1 cellular context compared by ENCODE assay signal in genomic region chr1:99657213-99658030, GRCh38.
TF ChIP-seq lines count a peak whose summit lies in the region.

No MANE protein-coding gene starts in this region.

TF ChIP-seq in HepG2, 621 proteins besides CTCF, POLR2A, EP300 and RAD21:
- TF ChIP-seq HNF4G (IDR thresholded peaks at IDR 0.05; ENCODE audit: borderline replicate concordance, low read depth, low read length) (no peak), HNF4G (CRISPR knock-in tag; IDR thresholded peaks at IDR 0.05; ENCODE audit: borderline replicate concordance, low read depth) (no peak)
